9 cellular contexts compared by ENCODE assay signal in genomic region chr5:55159763-55160492, GRCh38. TPM values are rescaled to one million over a fixed set of nuclear protein-coding genes. Genes with fewer than 3 reads are reported as not detected.
DNase-seq lines count a peak whose midpoint lies in the region; ATAC-seq and TF ChIP-seq lines count a peak whose summit lies in the region.
"Had no signal": no experiment of that assay in that cellular context is flagged by ENCODE, and none has a peak within 500 bp of the region (broad histone marks: within the 10 kb centered on the region; RNA-seq: fewer than 3 reads in every experiment).

A gene with protein sequence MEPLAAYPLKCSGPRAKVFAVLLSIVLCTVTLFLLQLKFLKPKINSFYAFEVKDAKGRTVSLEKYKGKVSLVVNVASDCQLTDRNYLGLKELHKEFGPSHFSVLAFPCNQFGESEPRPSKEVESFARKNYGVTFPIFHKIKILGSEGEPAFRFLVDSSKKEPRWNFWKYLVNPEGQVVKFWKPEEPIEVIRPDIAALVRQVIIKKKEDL (plus strand): TSS chr5:55160171. CDS start chr5:55160193, 22 bp downstream.

- H3K79me2 ChIP-seq in GM23248 (ENCODE audit: insufficient read depth): peaks cover 47% of the 10 kb centered on the region

- peak within 1 kb of the TSS; percentile 96 for H3K4me2 ChIP-seq in GM23248 (ENCODE audit: unreplicated experiment)

- H3K4me3 ChIP-seq in AG10803 (ENCODE audit: low read length): peak within 1 kb of the TSS; percentile 65
- peak within 1 kb of the TSS; percentile 98 for H3K4me3 ChIP-seq in GM23248
- peak within 1 kb of the TSS; percentile 55 for H3K4me3 ChIP-seq in NT2/D1 (ENCODE audit: insufficient read length, low read depth)
- peak within 1 kb of the TSS; percentile 26 for H3K4me3 ChIP-seq in colonic mucosa
- peak within 1 kb of the TSS; percentile 62 to 64 for H3K4me3 ChIP-seq in stomach smooth muscle (ENCODE audit: low read length in 2 of 2)

- H3K9me3 ChIP-seq in GM23248 (ENCODE audit: low read depth) (no peaks in the 10 kb centered on the region), NT2/D1 (ENCODE audit: insufficient read depth, low read length) (no peaks in the 10 kb centered on the region), colonic mucosa (no peaks in the 10 kb centered on the region), stomach smooth muscle (ENCODE audit: control insufficient read depth in 2 of 2, low read length in 2 of 2) (no peaks in the 10 kb centered on the region)

- H3K36me3 ChIP-seq in GM23248 (ENCODE audit: low read depth): peaks cover 39% of the 10 kb centered on the region
- H3K36me3 ChIP-seq in NT2/D1 (ENCODE audit: insufficient read depth, insufficient read length, low read length): peaks cover 35% of the 10 kb centered on the region
- H3K36me3 ChIP-seq in colonic mucosa: no peaks in the 10 kb centered on the region
- no peaks in the 10 kb centered on the region for H3K36me3 ChIP-seq in stomach smooth muscle (ENCODE audit: control insufficient read depth in 2 of 2, insufficient read depth in 2 of 2, low read length in 2 of 2)

- H3K27me3 ChIP-seq in GM23248 (replicated peaks; ENCODE audit: insufficient read depth) (no peaks in the 10 kb centered on the region), NT2/D1 (ENCODE audit: insufficient read depth, insufficient read length) (no peaks in the 10 kb centered on the region), colonic mucosa (no peaks in the 10 kb centered on the region), stomach smooth muscle (ENCODE audit: control insufficient read depth in 1 of 2, insufficient read depth in 2 of 2, low read length in 2 of 2) (peaks cover 0 to 20% of the 10 kb centered on the region in 2 donors)

- TF ChIP-seq CTCF in AG10803 (conservative IDR thresholded peaks at IDR 0.05; ENCODE audit: low read length) (peak; percentile 75), colonic mucosa (IDR thresholded peaks at IDR 0.05) (peak; percentile 29)

- WGBS in GM23248 (ENCODE audit: low coverage in 1 of 2, low lambda C conversion rate in 2 of 2, missing lambda C conversion rate in 2 of 2), 2 experiments: 1% methylated on average over 10 of the region's 10 CpGs

- H3K9ac ChIP-seq in GM23248 (peak within 1 kb of the TSS; percentile 100), NT2/D1 (ENCODE audit: insufficient read length, low read depth) (peak within 1 kb of the TSS; percentile 74), colonic mucosa (ENCODE audit: low read depth in 2 of 2, low read length in 2 of 2) (peak within 1 kb of the TSS in 1 of 2 donors; percentile 29), stomach smooth muscle (ENCODE audit: low read length in 2 of 2) (peak within 1 kb of the TSS in 1 of 2 donors; percentile 3)

- no peaks in the 10 kb centered on the region for H3K9me2 ChIP-seq in GM23248 (ENCODE audit: insufficient read depth)

- H2AFZ ChIP-seq in GM23248: peak within 1 kb of the TSS; percentile 86

- in situ Hi-C loops in GM23248 (cut with MboI): loop anchor here (10.0 kb wide), 1 partner anchor 645 kb away; the partner anchor contains the start of gene SNX18

- H3K4me1 ChIP-seq in GM23248 (ENCODE audit: insufficient read depth) (peaks cover 31% of the 10 kb centered on the region), NT2/D1 (ENCODE audit: insufficient read depth, insufficient read length) (no peaks in the 10 kb centered on the region), colonic mucosa (no peaks in the 10 kb centered on the region), stomach smooth muscle (ENCODE audit: control insufficient read depth, insufficient read depth, low read length) (no peaks in the 10 kb centered on the region)

- H3K27ac ChIP-seq in GM23248: peak within 1 kb of the TSS; percentile 99
- peak within 1 kb of the TSS; percentile 21 for H3K27ac ChIP-seq in colonic mucosa
- H3K27ac ChIP-seq in stomach smooth muscle (ENCODE audit: low read length): no peak within 1 kb of the TSS

- peaks cover 33% of the 10 kb centered on the region for H3F3A ChIP-seq in GM23248 (ENCODE audit: insufficient read depth)

- intact Hi-C loops in colonic mucosa (cut with DNase I): loop anchor here (5.0 kb wide), 1 partner anchor 253 kb away; no protein-coding TSS in a partner anchor

- H4K20me1 ChIP-seq in GM23248 (ENCODE audit: insufficient read depth): peaks cover 12% of the 10 kb centered on the region; the same call in 1 of the 2 replicates

- ATAC-seq in left lobe of liver (peak; percentile 91), GM18907 (IDR thresholded peaks at IDR 0.05; ENCODE audit: unreplicated experiment) (no peak)

- peak; percentile 88 for DNase-seq in AG10803 (ENCODE audit: low read depth)
- peak; percentile 95 for DNase-seq in GM23248
- DNase-seq in NT2/D1 (ENCODE audit: low read depth, low spot score): peak; percentile 58
- DNase-seq in colonic mucosa: peak; percentile 36
- DNase-seq in left lobe of liver (ENCODE audit: low spot score): no peak
- no peak for DNase-seq in T-helper 9 cell

RNA-seq across cellular contexts. Expression of the gene that starts here (rescaled TPM):
- total RNA-seq in GM23248 (2014; rRNA removed; shearing (Covaris generic)): 233 and 241 TPM in 2 replicates
- polyA plus RNA-seq in GM23248 (2016; fragmentation: Nextera tagmentation; extraction: Ambion mirVana): 235 and 237 TPM in 2 replicates
- total RNA-seq in colonic mucosa (1 to 10 TPM; 7.1 TPM), left lobe of liver (0.86 TPM)
- polyA plus RNA-seq: IgD-negative memory B cell had no signal

Comparison
In these comparisons a context has a peak if more than half of its experiments do, and no peak if none do; other contexts are left out.
1. RNA of the gene that starts here (total RNA-seq): 233 to 241 TPM in GM23248; 7.1 TPM in colonic mucosa and 0.86 TPM in left lobe of liver (single experiment); every median in the first group is over 10 times any median in the second.
2. Peak in ATAC-seq in left lobe of liver; RNA of the gene not detected or under 1 TPM.
3. DNase-seq: peak in AG10803 (single experiment), GM23248 (single experiment), NT2/D1 (single experiment) and colonic mucosa (single experiment); none in left lobe of liver (single experiment) and T-helper 9 cell (single experiment).
4. H3K4me3 ChIP-seq: peak in every context shown above with its lines; median percentile 98 in GM23248; 65 in AG10803; 63 in stomach smooth muscle; 55 in NT2/D1; 26 in colonic mucosa.